Comparison of ENCODE assay signal across 1 cellular context in genomic region chr5:43602818-43603534, GRCh38.
TF ChIP-seq lines count a peak whose summit lies in the region.

TSS of gene NNT (plus strand) at chr5:43603180. CDS start at chr5:43609196, 6,016 bp downstream.

TF ChIP-seq in HepG2, 621 proteins besides CTCF, POLR2A, EP300 and RAD21 (continued from another document and continues in another):
- TF ChIP-seq SMYD3 (CRISPR knock-in tag; IDR thresholded peaks at IDR 0.05) (no peak), ZNF569 (CRISPR knock-in tag; IDR thresholded peaks at IDR 0.05; ENCODE audit: borderline replicate concordance) (no peak), KIAA2018 (CRISPR knock-in tag; IDR thresholded peaks at IDR 0.05; ENCODE audit: borderline replicate concordance) (no peak), ARID3A (IDR thresholded peaks at IDR 0.05; ENCODE audit: low read depth, low read length) (no peak), ZFY (CRISPR knock-in tag; IDR thresholded peaks at IDR 0.05) (peak; percentile 96), PAF1 (CRISPR knock-in tag; IDR thresholded peaks at IDR 0.05) (no peak), ZNF747 (CRISPR knock-in tag; IDR thresholded peaks at IDR 0.05; ENCODE audit: borderline replicate concordance) (no peak), TFAP4 (IDR thresholded peaks at IDR 0.05; ENCODE audit: borderline replicate concordance, low read depth) (no peak), ZNF503 (CRISPR knock-in tag; IDR thresholded peaks at IDR 0.05) (no peak), MAFG (CRISPR knock-in tag; IDR thresholded peaks at IDR 0.05) (no peak), ZBTB25 (CRISPR knock-in tag; IDR thresholded peaks at IDR 0.05) (peak; percentile 33; the same call in 1 of the 2 replicates), KDM6A (CRISPR knock-in tag; IDR thresholded peaks at IDR 0.05; ENCODE audit: low read depth) (no peak), CEBPZ (IDR thresholded peaks at IDR 0.05; ENCODE audit: low read length) (no peak), ZSCAN9 (CRISPR knock-in tag; IDR thresholded peaks at IDR 0.05; ENCODE audit: borderline replicate concordance) (no peak), ZNF580 (CRISPR knock-in tag; IDR thresholded peaks at IDR 0.05; ENCODE audit: borderline replicate concordance, low read depth) (peak; percentile 57; the same call in 1 of the 2 replicates), ZNF878 (CRISPR knock-in tag; IDR thresholded peaks at IDR 0.05) (no peak), MZF1 (CRISPR knock-in tag; IDR thresholded peaks at IDR 0.05; ENCODE audit: borderline replicate concordance) (no peak), MYNN (CRISPR knock-in tag; IDR thresholded peaks at IDR 0.05; ENCODE audit: low read depth) (no peak), MXD3 (CRISPR knock-in tag; IDR thresholded peaks at IDR 0.05) (no peak), CENPBD1 (CRISPR knock-in tag; IDR thresholded peaks at IDR 0.05; ENCODE audit: borderline replicate concordance, low read depth) (no peak), SMAD9 (CRISPR knock-in tag; IDR thresholded peaks at IDR 0.05) (peak; percentile 54; the same call in 1 of the 2 replicates), ZNF749 (CRISPR knock-in tag; IDR thresholded peaks at IDR 0.05; ENCODE audit: borderline replicate concordance) (0 out of 2 replicates have a peak, but pooled peaks have one; percentile 50), TCF7L2 (IDR thresholded peaks at IDR 0.05; ENCODE audit: low read depth, low read length) (no peak), HNF1B (CRISPR knock-in tag; IDR thresholded peaks at IDR 0.05) (peak; percentile 66; the same call in 1 of the 2 replicates), ZSCAN25 (CRISPR knock-in tag; IDR thresholded peaks at IDR 0.05) (peak; percentile 24; the same call in 1 of the 2 replicates), ZNF317 (CRISPR knock-in tag; IDR thresholded peaks at IDR 0.05) (no peak), MLXIP (CRISPR knock-in tag; IDR thresholded peaks at IDR 0.05; ENCODE audit: borderline replicate concordance) (peak; percentile 83; the same call in 1 of the 2 replicates), SIN3B (IDR thresholded peaks at IDR 0.05; ENCODE audit: low read length) (no peak), ISL2 (CRISPR knock-in tag; IDR thresholded peaks at IDR 0.05) (peak; percentile 73)
